ENCODE assay signal across 9 cellular contexts in genomic region chr18:47912343-47912742, GRCh38. TPM values are rescaled to one million over a fixed set of nuclear protein-coding genes. Genes with fewer than 3 reads are reported as not detected.
DNase-seq lines count a peak whose midpoint lies in the region; ATAC-seq and TF ChIP-seq lines count a peak whose summit lies in the region.
"Had no signal": no experiment of that assay in that cellular context is flagged by ENCODE, and none has a peak within 500 bp of the region (broad histone marks: within the 10 kb centered on the region; RNA-seq: fewer than 3 reads in every experiment).

No MANE protein-coding gene starts in this region.

- H3K27me3 Mint-ChIP-seq in natural killer cell treated with Interleukin-12 subunit alpha and Interleukin-12 subunit beta and Interleukin-15 and Interleukin-18, amount 100 ng/mL, for 72 hours = no peaks in the 10 kb centered on the region
- H3K27me3 Mint-ChIP-seq in HFFc6 (ENCODE audit: insufficient read depth) = no peaks in the 10 kb centered on the region; the same call in 1 of the 2 replicates

- peak overlapping the region; percentile 54 for H3K4me3 Mint-ChIP-seq in natural killer cell treated with Interleukin-12 subunit alpha and Interleukin-12 subunit beta and Interleukin-15 and Interleukin-18, amount 100 ng/mL, for 72 hours
- H3K4me3 Mint-ChIP-seq in HFFc6 = no peak overlapping the region

- H3K9me3 ChIP-seq in mucosa of descending colon = no peaks in the 10 kb centered on the region

- DNase-seq in AG20443 (ENCODE audit: low spot score) = peak; percentile 13
- peak; percentile 13 for DNase-seq in RPMI7951 (ENCODE audit: low read depth)
- DNase-seq in epithelial cell of esophagus (ENCODE audit: low read depth) = peak; percentile 59
- no peak for DNase-seq in natural killer cell treated with Interleukin-12 subunit alpha and Interleukin-12 subunit beta and Interleukin-15 and Interleukin-18, amount 100 ng/mL, for 72 hours (ENCODE audit: low spot score)
- no peak for DNase-seq in mucosa of descending colon
- DNase-seq in NOMO-1 (lab: John Stamatoyannopoulos, UW; ENCODE audit: unreplicated experiment in 2 of 2) = no peak
- no peak for DNase-seq in DMS153 (lab: John Stamatoyannopoulos, UW)
- no peak for DNase-seq in HFFc6
- DNase-seq: retina had no signal

- H3K4me3 ChIP-seq in epithelial cell of esophagus (ENCODE audit: low read length) (no peak overlapping the region), mucosa of descending colon (no peak overlapping the region)

- ATAC-seq in natural killer cell treated with Interleukin-12 subunit alpha and Interleukin-12 subunit beta and Interleukin-15 and Interleukin-18, amount 100 ng/mL, for 72 hours = peak; percentile 75 to 79
- no peak for ATAC-seq in mucosa of descending colon

- peaks cover 38 to 53% of the 10 kb centered on the region in 2 donors for H3K4me1 Mint-ChIP-seq in natural killer cell treated with Interleukin-12 subunit alpha and Interleukin-12 subunit beta and Interleukin-15 and Interleukin-18, amount 100 ng/mL, for 72 hours (ENCODE audit: low read depth in 2 of 2)
- peaks cover 42% of the 10 kb centered on the region for H3K4me1 Mint-ChIP-seq in HFFc6 (ENCODE audit: low read depth)

- H3K36me3 ChIP-seq in mucosa of descending colon (ENCODE audit: low read depth) = no peaks in the 10 kb centered on the region

- H3K36me3 Mint-ChIP-seq in natural killer cell treated with Interleukin-12 subunit alpha and Interleukin-12 subunit beta and Interleukin-15 and Interleukin-18, amount 100 ng/mL, for 72 hours = peaks cover 5% of the 10 kb centered on the region
- H3K36me3 Mint-ChIP-seq in HFFc6 (ENCODE audit: low read depth) = peaks cover 13% of the 10 kb centered on the region

- H3K27ac Mint-ChIP-seq in natural killer cell treated with Interleukin-12 subunit alpha and Interleukin-12 subunit beta and Interleukin-15 and Interleukin-18, amount 100 ng/mL, for 72 hours = peak overlapping the region; percentile 55 to 60
- no peak overlapping the region; the same call in 1 of the 2 replicates for H3K27ac Mint-ChIP-seq in HFFc6

- no peaks in the 10 kb centered on the region for H3K9me3 Mint-ChIP-seq in natural killer cell treated with Interleukin-12 subunit alpha and Interleukin-12 subunit beta and Interleukin-15 and Interleukin-18, amount 100 ng/mL, for 72 hours
- H3K9me3 Mint-ChIP-seq in HFFc6 = 0 out of 2 replicates have a peak, but pooled peaks cover under 1% of the 10 kb centered on the region

- peaks cover 15% of the 10 kb centered on the region for H3K4me1 ChIP-seq in mucosa of descending colon (ENCODE audit: low read depth)

- TF ChIP-seq CTCF in epithelial cell of esophagus (IDR thresholded peaks at IDR 0.05; ENCODE audit: insufficient read depth, low read depth, low read length, missing control alignments) (no peak), mucosa of descending colon (IDR thresholded peaks at IDR 0.05) (no peak), HFFc6 (IDR thresholded peaks at IDR 0.05) (no peak)

- intact Hi-C loops in mucosa of descending colon (cut with DNase I, micrococcal nuclease) = no loop called here

RNA-seq across cellular contexts. Expression of gene SMAD2, which starts 18.1 kb away (rescaled TPM):
- 65.6 and 73.3 TPM in 2 replicates for total RNA-seq in RPMI7951 (2014; rRNA removed; shearing (Covaris generic))
- 100 to 1,000 TPM in 1 of 2 donors, 10 to 100 TPM in 1; 92.1 to 102 TPM for total RNA-seq in natural killer cell treated with Interleukin-12 subunit alpha and Interleukin-12 subunit beta and Interleukin-15 and Interleukin-18, amount 100 ng/mL, for 72 hours
- 100 to 1,000 TPM; 115 to 158 (median 123) TPM for total RNA-seq in mucosa of descending colon
- 100 to 1,000 TPM in 5 of 6 experiments, 10 to 100 TPM in 1; 99.3 to 116 (median 108) TPM for total RNA-seq in HFFc6 (2021; fragmentation: NEBNext Ultra II Directional; extraction: Animal tissue kit (Norgen Biotek cat#: 25700))

Comparison
In these comparisons a context has a peak if more than half of its experiments do, and no peak if none do; other contexts are left out.
1. DNase-seq: peak in AG20443 (single experiment), RPMI7951 (single experiment) and epithelial cell of esophagus (single experiment); none in natural killer cell treated with Interleukin-12 subunit alpha and Interleukin-12 subunit beta and Interleukin-15 and Interleukin-18, amount 100 ng/mL, for 72 hours (single experiment), mucosa of descending colon (0 of 3), NOMO-1 (0 of 2), DMS153 (single experiment) and HFFc6 (single experiment).